ENCODE assay signal across 8 cellular contexts in genomic region chr11:10807629-10808552, GRCh38. TPM values are rescaled to one million over a fixed set of nuclear protein-coding genes. Genes with fewer than 3 reads are reported as not detected.
DNase-seq lines count a peak whose midpoint lies in the region; ATAC-seq and TF ChIP-seq lines count a peak whose summit lies in the region.

No MANE protein-coding gene starts in this region.

- no peaks in the 10 kb centered on the region for H3K9me3 ChIP-seq in stomach smooth muscle (ENCODE audit: control insufficient read depth in 2 of 2, low read length in 2 of 2)

- peak overlapping the region; percentile 96 to 99 for H3K9ac ChIP-seq in stomach smooth muscle (ENCODE audit: low read length in 2 of 2)

- peaks cover 62% of the 10 kb centered on the region for H3K36me3 Mint-ChIP-seq in activated T-helper 17 cell treated with anti-CD3 and anti-CD28 coated beads, Interleukin-2, amount 50 U/mL, for 72 hours (ENCODE audit: low read depth)
- peaks cover 49% of the 10 kb centered on the region for H3K36me3 Mint-ChIP-seq in nephron (ENCODE audit: low read depth)

- peaks cover 18% of the 10 kb centered on the region for H3K36me3 ChIP-seq in GM06990 (ENCODE audit: control insufficient read depth, insufficient read depth, low read length)
- H3K36me3 ChIP-seq in stomach smooth muscle (ENCODE audit: control insufficient read depth in 2 of 2, insufficient read depth in 2 of 2, low read length in 2 of 2), result peaks cover 31 to 39% of the 10 kb centered on the region in 2 donors

- no peaks in the 10 kb centered on the region for H3K27me3 Mint-ChIP-seq in activated T-helper 17 cell treated with anti-CD3 and anti-CD28 coated beads, Interleukin-2, amount 50 U/mL, for 72 hours
- H3K27me3 Mint-ChIP-seq in nephron (ENCODE audit: low read depth), result no peaks in the 10 kb centered on the region

- H3K9me3 Mint-ChIP-seq in activated T-helper 17 cell treated with anti-CD3 and anti-CD28 coated beads, Interleukin-2, amount 50 U/mL, for 72 hours, result no peaks in the 10 kb centered on the region
- H3K9me3 Mint-ChIP-seq in nephron, result no peaks in the 10 kb centered on the region

- peak overlapping the region; percentile 93 for H3K4me3 Mint-ChIP-seq in activated T-helper 17 cell treated with anti-CD3 and anti-CD28 coated beads, Interleukin-2, amount 50 U/mL, for 72 hours
- peak overlapping the region; percentile 97 to 98 (median 97) for H3K4me3 Mint-ChIP-seq in nephron

- no peaks in the 10 kb centered on the region for H3K27me3 ChIP-seq in GM06990 (replicated peaks; ENCODE audit: control insufficient read depth, insufficient read depth, low read length)
- H3K27me3 ChIP-seq in stomach smooth muscle (ENCODE audit: control insufficient read depth in 1 of 2, insufficient read depth in 2 of 2, low read length in 2 of 2), result no peaks in the 10 kb centered on the region

- H3K4me3 ChIP-seq in GM06990 (replicated peaks; ENCODE audit: low read depth, low read length), result peak overlapping the region; percentile 100
- H3K4me3 ChIP-seq in fibroblast of the aortic adventitia (ENCODE audit: low read depth, low read length), result peak overlapping the region; percentile 91
- H3K4me3 ChIP-seq in stomach smooth muscle (ENCODE audit: low read length in 2 of 2), result peak overlapping the region; percentile 98 to 99

- peak; percentile 1 for ATAC-seq in HG02678 (IDR thresholded peaks at IDR 0.05; ENCODE audit: unreplicated experiment)
- peak; percentile 1 for ATAC-seq in activated T-helper 17 cell treated with anti-CD3 and anti-CD28 coated beads, Interleukin-2, amount 50 U/mL, for 72 hours (replicated peaks)

- peaks cover 26% of the 10 kb centered on the region for H3K4me1 Mint-ChIP-seq in activated T-helper 17 cell treated with anti-CD3 and anti-CD28 coated beads, Interleukin-2, amount 50 U/mL, for 72 hours
- peaks cover 52% of the 10 kb centered on the region for H3K4me1 Mint-ChIP-seq in nephron

- peak overlapping the region; percentile 96 for H3K27ac ChIP-seq in stomach smooth muscle (ENCODE audit: low read length)

- DNase-seq in GM06990 (ENCODE audit: extremely low read depth, insufficient read length) (peak; percentile 72), NOMO-1 treated with DMSO at 0.1 percent for 48 hours (lab: John Stamatoyannopoulos, UW; ENCODE audit: unreplicated experiment) (peak; percentile 27), fibroblast of the aortic adventitia (ENCODE audit: low read depth) (peak; percentile 62), NCI-H1694 treated with DMSO at 0.1 percent for 48 hours (lab: John Stamatoyannopoulos, UW) (no peak)

- peak overlapping the region; percentile 94 for H3K27ac Mint-ChIP-seq in activated T-helper 17 cell treated with anti-CD3 and anti-CD28 coated beads, Interleukin-2, amount 50 U/mL, for 72 hours
- peak overlapping the region; percentile 99 to 100 (median 100) for H3K27ac Mint-ChIP-seq in nephron

- H3K4me1 ChIP-seq in stomach smooth muscle (ENCODE audit: control insufficient read depth, insufficient read depth, low read length), result peaks cover 16% of the 10 kb centered on the region

- TF ChIP-seq CTCF in GM06990 (IDR thresholded peaks at IDR 0.05; ENCODE audit: insufficient read depth, low read length, poor library complexity, severe bottlenecking), result no peak
- no peak for TF ChIP-seq CTCF in fibroblast of the aortic adventitia (IDR thresholded peaks at IDR 0.05; ENCODE audit: insufficient read depth, low read length)
- TF ChIP-seq CTCF in nephron (IDR thresholded peaks at IDR 0.05; ENCODE audit: unreplicated experiment in 3 of 3), result no peak

RNA-seq across cellular contexts. Expression of gene EIF4G2, which starts 0.8 kb away (rescaled TPM):
- total RNA-seq in activated T-helper 17 cell treated with anti-CD3 and anti-CD28 coated beads, Interleukin-2, amount 50 U/mL, for 72 hours, result 1,000 to 10,000 TPM in 1 of 2 donors, 100 to 1,000 TPM in 1; 622 to 1,188 TPM
- 647 and 1,086 TPM in 2 replicates for total RNA-seq in fibroblast of the aortic adventitia (ENCODE audit: low replicate concordance)

RNA-seq across cellular contexts. Expression of gene ZBED5, which starts 50.0 kb away (rescaled TPM):
- 10 to 100 TPM; 28.8 to 33.0 TPM for total RNA-seq in activated T-helper 17 cell treated with anti-CD3 and anti-CD28 coated beads, Interleukin-2, amount 50 U/mL, for 72 hours
- total RNA-seq in fibroblast of the aortic adventitia (ENCODE audit: low replicate concordance), result 30.3 and 60.6 TPM in 2 replicates

RNA-seq across cellular contexts. Expression of gene CTR9, which starts 56.8 kb away (rescaled TPM):
- total RNA-seq in activated T-helper 17 cell treated with anti-CD3 and anti-CD28 coated beads, Interleukin-2, amount 50 U/mL, for 72 hours, result 10 to 100 TPM; 34.0 to 47.4 TPM
- total RNA-seq in fibroblast of the aortic adventitia (ENCODE audit: low replicate concordance), result 30.5 and 67.5 TPM in 2 replicates
